In the genomic region with DNA sequence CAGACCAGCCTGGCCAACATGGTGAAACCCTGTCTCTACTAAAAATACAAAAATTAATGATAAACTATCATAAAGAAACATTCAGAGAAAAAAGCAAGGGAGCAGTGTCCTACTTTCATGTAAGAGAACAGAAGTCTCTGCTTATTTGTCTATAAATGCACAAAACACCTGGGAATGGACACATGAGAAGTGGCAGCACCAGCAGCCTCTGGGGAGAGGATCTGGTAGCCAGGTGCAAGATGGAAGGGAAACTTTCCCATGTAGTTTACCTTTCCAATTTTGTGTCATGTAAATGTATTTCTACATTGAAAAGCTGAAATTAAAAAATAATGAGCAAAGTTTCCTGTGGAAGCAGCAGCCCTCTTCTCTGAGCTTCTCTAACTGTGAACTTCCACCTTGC, we compare ENCODE assay signal across 24 cellular contexts.
"Had no signal": no experiment of that assay in that cellular context is flagged by ENCODE, and none has a peak within 500 bp of the region (broad histone marks: within the 10 kb centered on the region; RNA-seq: fewer than 3 reads in every experiment).

No MANE protein-coding gene starts in this region.

- H3K4me3 ChIP-seq: body of pancreas, esophagus squamous epithelium, gastrocnemius medialis, right lobe of liver, skin epidermis, stomach, suprapubic skin, transverse colon, uterus had no signal

- H3K4me1 Mint-ChIP-seq: nephron had no signal

- DNase-seq: activated CD4-positive, alpha-beta T cell treated with anti-CD3 and anti-CD28 coated beads for 1 hour; activated CD8-positive, alpha-beta memory T cell treated with anti-CD3 and anti-CD28 coated beads for 24 hours; activated CD8-positive, alpha-beta memory T cell treated with anti-CD3 and anti-CD28 coated beads, Interleukin-2, amount 50 U/mL, for 4 hours; activated naive CD4-positive, alpha-beta T cell treated with anti-CD3 and anti-CD28 coated beads for 36 hours; activated T-cell treated with anti-CD3 and anti-CD28 coated beads, Interleukin-2, amount 50 U/mL, for 24 hours; body of pancreas; caudate nucleus; esophagus squamous epithelium; gastrocnemius medialis; hippocampal formation; mesenchymal stem cell; nucleus accumbens; stimulated activated CD4-positive, alpha-beta T cell treated with anti-CD3 and anti-CD28 coated beads, Interleukin-1b, Interleukin-23, amount 100 ng/mL, for 48 hours; stomach; T-cell; transverse colon; uterus; WERI-Rb-1 had no signal

- H3K4me1 ChIP-seq: parathyroid adenoma, uterus had no signal

- H3K9me3 ChIP-seq: body of pancreas, gastrocnemius medialis, right lobe of liver, suprapubic skin, transverse colon, uterus had no signal

- H3K9ac ChIP-seq: parathyroid adenoma had no signal

- H2AFZ ChIP-seq: parathyroid adenoma had no signal

- H3K36me3 ChIP-seq: gastrocnemius medialis, right lobe of liver, stomach, suprapubic skin, transverse colon, uterus, WERI-Rb-1 had no signal

- H3K27ac ChIP-seq: body of pancreas, gastrocnemius medialis, parathyroid adenoma, suprapubic skin, transverse colon, uterus, WERI-Rb-1 had no signal

- H3K27ac Mint-ChIP-seq: activated naive CD4-positive, alpha-beta T cell treated with anti-CD3 and anti-CD28 coated beads for 36 hours; activated T-cell treated with anti-CD3 and anti-CD28 coated beads, Interleukin-2, amount 50 U/mL, for 24 hours; activated T-helper 2 cell treated with anti-CD3 and anti-CD28 coated beads, Interferon-gamma antibody, Interleukin-2, Interleukin-4, amounts not matched to agents 10 μg/mL and 5 μg/mL and 100 μg/mL, durations not matched to agents 14 hours and 24 hours and 36 hours; T-cell had no signal

- H3K27me3 Mint-ChIP-seq: activated T-cell treated with anti-CD3 and anti-CD28 coated beads, Interleukin-2, amount 50 U/mL, for 24 hours; T-cell had no signal

- H3K4me3 Mint-ChIP-seq: activated naive CD4-positive, alpha-beta T cell treated with anti-CD3 and anti-CD28 coated beads for 36 hours; activated T-cell treated with anti-CD3 and anti-CD28 coated beads, Interleukin-2, amount 50 U/mL, for 24 hours; nephron; T-cell had no signal

- H3K27me3 ChIP-seq: body of pancreas, esophagus squamous epithelium, gastrocnemius medialis, right lobe of liver, stomach, suprapubic skin, transverse colon, uterus had no signal
